In the genomic region with DNA sequence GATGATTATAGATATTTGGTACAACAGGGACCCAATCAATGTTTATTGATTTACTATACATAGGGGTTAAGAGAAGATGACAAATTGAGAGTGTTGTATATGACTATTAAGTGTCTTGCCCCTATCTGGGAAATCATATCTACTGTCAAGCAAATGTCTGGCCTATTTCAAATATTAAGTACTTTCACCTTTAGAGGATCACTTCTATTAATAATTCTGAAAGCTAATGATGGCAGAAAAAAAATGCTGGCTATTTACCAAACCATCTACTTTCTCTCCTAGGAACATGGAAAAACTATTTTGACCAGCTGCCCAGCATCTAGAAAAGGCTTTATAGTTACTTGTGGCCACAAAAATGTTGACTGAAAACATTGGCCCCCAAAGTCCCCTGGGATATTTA, we compare ENCODE assay signal across 26 cellular contexts.
A peak's percentile ranks its signal among the peaks of the same experiment; 100 is the strongest.
DNase-seq lines count a peak whose midpoint lies in the region; ATAC-seq and TF ChIP-seq lines count a peak whose summit lies in the region.
"Had no signal": no experiment of that assay in that cellular context is flagged by ENCODE, and none has a peak within 500 bp of the region (broad histone marks: within the 10 kb centered on the region; RNA-seq: fewer than 3 reads in every experiment).

No MANE protein-coding gene starts in this region.

- no peak for TF ChIP-seq EP300 in SK-N-SH (IDR thresholded peaks at IDR 0.05; ENCODE audit: borderline replicate concordance in 1 of 2, low read depth in 1 of 2, low read length in 1 of 2)

- POLR2A ChIA-PET in SK-N-SH (lab: Yijun Ruan, JAX), result no interaction called here

- CTCF ChIA-PET in SK-N-SH (lab: Yijun Ruan, JAX), result no interaction called here

- no peak overlapping the region for H2AFZ ChIP-seq in SK-N-SH (ENCODE audit: low read depth)

- H3K9me2 ChIP-seq in SK-N-SH, result no peaks in the 10 kb centered on the region

- H3K4me2 ChIP-seq in SK-N-SH, result no peak overlapping the region
- H3K4me2 ChIP-seq: A549; BLaER1; BLaER1 treated with 17β-estradiol and CSF1 and Interleukin-3, amounts not matched to agents 10 nM and 100 nM had no signal

- TF ChIP-seq CTCF in SK-N-SH (IDR thresholded peaks at IDR 0.05), result no peak

- H3K36me3 ChIP-seq in SK-N-SH (replicated peaks in 1 of 2; ENCODE audit: control insufficient read depth in 1 of 2, insufficient read depth in 2 of 2, low read length in 1 of 2), result no peaks in the 10 kb centered on the region
- H3K36me3 ChIP-seq: BE2C; BLaER1; BLaER1 treated with 17β-estradiol and CSF1 and Interleukin-3, amounts not matched to agents 10 nM and 100 nM had no signal

- peaks cover 0 to 3% of the 10 kb centered on the region in 2 experiments; a peak in 2 of 4 replicates for H3K4me1 ChIP-seq in SK-N-SH (ENCODE audit: control insufficient read depth in 1 of 2, insufficient read depth in 2 of 2, low read depth in 1 of 2, low read length in 1 of 2)
- H3K4me1 ChIP-seq: A549; BE2C; BLaER1; BLaER1 treated with 17β-estradiol and CSF1 and Interleukin-3, amounts not matched to agents 10 nM and 100 nM; Caco-2 had no signal

- H3K9me3 ChIP-seq in SK-N-SH, result no peaks in the 10 kb centered on the region
- H3K9me3 ChIP-seq: A549; BE2C; BLaER1; BLaER1 treated with 17β-estradiol and CSF1 and Interleukin-3, amounts not matched to agents 10 nM and 100 nM; Caco-2 had no signal

- no peak overlapping the region for H3K4me3 ChIP-seq in SK-N-SH (ENCODE audit: low read depth in 2 of 2, low read length in 1 of 2)
- H3K4me3 ChIP-seq: A549; BLaER1; BLaER1 treated with 17β-estradiol and CSF1 and Interleukin-3, amounts not matched to agents 10 nM and 100 nM had no signal

- H3K27ac ChIP-seq in SK-N-SH (ENCODE audit: low read depth in 2 of 2, low read length in 1 of 2), result no peak overlapping the region
- H3K27ac ChIP-seq: 22Rv1; A549; BLaER1; BLaER1 treated with 17β-estradiol and CSF1 and Interleukin-3, amounts not matched to agents 10 nM and 100 nM; C4-2B had no signal

- no peaks in the 10 kb centered on the region for H3K79me2 ChIP-seq in SK-N-SH (ENCODE audit: insufficient read depth)

- H3K9ac ChIP-seq in SK-N-SH, result no peak overlapping the region
- H3K9ac ChIP-seq: BLaER1; BLaER1 treated with 17β-estradiol and CSF1 and Interleukin-3, amounts not matched to agents 10 nM and 100 nM had no signal

- no peaks in the 10 kb centered on the region for H4K20me1 ChIP-seq in SK-N-SH (ENCODE audit: insufficient read depth)
- H4K20me1 ChIP-seq: BLaER1; BLaER1 treated with 17β-estradiol and CSF1 and Interleukin-3, amounts not matched to agents 10 nM and 100 nM had no signal

- H3K27me3 ChIP-seq in SK-N-SH (ENCODE audit: insufficient read depth), result no peaks in the 10 kb centered on the region; the same call in 1 of the 2 replicates
- H3K27me3 ChIP-seq: BE2C; BLaER1; BLaER1 treated with 17β-estradiol and CSF1 and Interleukin-3, amounts not matched to agents 10 nM and 100 nM had no signal

- ATAC-seq in SK-N-SH treated with all-trans-retinoic acid at 6 μM for 48 hours, result 0 out of 3 replicates have a peak, but pooled peaks have one; percentile 32
- ATAC-seq: A549; CD8-positive, alpha-beta T cell had no signal

- H3F3A ChIP-seq in SK-N-SH (replicated peaks; ENCODE audit: insufficient read depth), result no peaks in the 10 kb centered on the region

- TF ChIP-seq RAD21 in SK-N-SH (IDR thresholded peaks at IDR 0.05; ENCODE audit: low read length), result no peak

- no peak for DNase-seq in SK-N-SH
- DNase-seq: 8988T; ACHN; AML-193; BE2C; C1 segment of cervical spinal cord; Caco-2; Calu3; CD4-positive, alpha-beta memory T cell; CD4-positive, alpha-beta T cell; CD4-positive, CD25-positive, alpha-beta regulatory T cell; CD8-positive, alpha-beta memory T cell; CD8-positive, alpha-beta T cell; COR-L47; DMS 273 treated with DMSO at 0.1 percent for 48 hours; DMS53; DMS79; DMS79 treated with DMSO at 0.1 percent for 48 hours; DND-41; EL had no signal

TF ChIP-seq in SK-N-SH treated with all-trans-retinoic acid at 6 μM for 48 hours, 23 proteins besides CTCF, POLR2A, EP300 and RAD21:
- no peak for TF ChIP-seq TCF4 (CRISPR knock-in tag; IDR thresholded peaks at IDR 0.05; ENCODE audit: borderline replicate concordance)
- TF ChIP-seq ZNF70 (CRISPR knock-in tag; IDR thresholded peaks at IDR 0.05), result no peak
- TF ChIP-seq PPARA (CRISPR knock-in tag; IDR thresholded peaks at IDR 0.05; ENCODE audit: borderline replicate concordance), result no peak
- no peak for TF ChIP-seq CSDC2 (CRISPR knock-in tag; IDR thresholded peaks at IDR 0.05)
- peak; percentile 83 for TF ChIP-seq TOX (CRISPR knock-in tag; IDR thresholded peaks at IDR 0.05; ENCODE audit: borderline replicate concordance)
- TF ChIP-seq SNAI2 (CRISPR knock-in tag; IDR thresholded peaks at IDR 0.05), result no peak
- TF ChIP-seq ISL1 (CRISPR knock-in tag; IDR thresholded peaks at IDR 0.05), result peak; percentile 57

TF ChIP-seq in SK-N-SH, 30 proteins besides CTCF, POLR2A, EP300 and RAD21:
- no peak for TF ChIP-seq RFX5 (IDR thresholded peaks at IDR 0.05; ENCODE audit: low read length)
- no peak for TF ChIP-seq NFIC (IDR thresholded peaks at IDR 0.05; ENCODE audit: borderline replicate concordance)
- TF ChIP-seq MEF2A (IDR thresholded peaks at IDR 0.05; ENCODE audit: borderline replicate concordance, low read depth), result no peak
- TF ChIP-seq SIN3A (IDR thresholded peaks at IDR 0.05; ENCODE audit: borderline replicate concordance, low read depth, low read length), result no peak
- no peak for TF ChIP-seq SMC3 (IDR thresholded peaks at IDR 0.05; ENCODE audit: low read depth, low read length)
- TF ChIP-seq, protein P1, sequence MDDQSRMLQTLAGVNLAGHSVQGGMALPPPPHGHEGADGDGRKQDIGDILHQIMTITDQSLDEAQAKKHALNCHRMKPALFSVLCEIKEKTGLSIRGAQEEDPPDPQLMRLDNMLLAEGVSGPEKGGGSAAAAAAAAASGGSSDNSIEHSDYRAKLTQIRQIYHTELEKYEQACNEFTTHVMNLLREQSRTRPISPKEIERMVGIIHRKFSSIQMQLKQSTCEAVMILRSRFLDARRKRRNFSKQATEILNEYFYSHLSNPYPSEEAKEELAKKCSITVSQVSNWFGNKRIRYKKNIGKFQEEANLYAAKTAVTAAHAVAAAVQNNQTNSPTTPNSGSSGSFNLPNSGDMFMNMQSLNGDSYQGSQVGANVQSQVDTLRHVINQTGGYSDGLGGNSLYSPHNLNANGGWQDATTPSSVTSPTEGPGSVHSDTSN (IDR thresholded peaks at IDR 0.05), result no peak
- TF ChIP-seq MXI1 (IDR thresholded peaks at IDR 0.05; ENCODE audit: low read depth, low read length), result no peak
- no peak for TF ChIP-seq FOSL2 (IDR thresholded peaks at IDR 0.05; ENCODE audit: borderline replicate concordance, low read depth)
- TF ChIP-seq RCOR1 (IDR thresholded peaks at IDR 0.05; ENCODE audit: low read length), result no peak
- TF ChIP-seq, protein P2, sequence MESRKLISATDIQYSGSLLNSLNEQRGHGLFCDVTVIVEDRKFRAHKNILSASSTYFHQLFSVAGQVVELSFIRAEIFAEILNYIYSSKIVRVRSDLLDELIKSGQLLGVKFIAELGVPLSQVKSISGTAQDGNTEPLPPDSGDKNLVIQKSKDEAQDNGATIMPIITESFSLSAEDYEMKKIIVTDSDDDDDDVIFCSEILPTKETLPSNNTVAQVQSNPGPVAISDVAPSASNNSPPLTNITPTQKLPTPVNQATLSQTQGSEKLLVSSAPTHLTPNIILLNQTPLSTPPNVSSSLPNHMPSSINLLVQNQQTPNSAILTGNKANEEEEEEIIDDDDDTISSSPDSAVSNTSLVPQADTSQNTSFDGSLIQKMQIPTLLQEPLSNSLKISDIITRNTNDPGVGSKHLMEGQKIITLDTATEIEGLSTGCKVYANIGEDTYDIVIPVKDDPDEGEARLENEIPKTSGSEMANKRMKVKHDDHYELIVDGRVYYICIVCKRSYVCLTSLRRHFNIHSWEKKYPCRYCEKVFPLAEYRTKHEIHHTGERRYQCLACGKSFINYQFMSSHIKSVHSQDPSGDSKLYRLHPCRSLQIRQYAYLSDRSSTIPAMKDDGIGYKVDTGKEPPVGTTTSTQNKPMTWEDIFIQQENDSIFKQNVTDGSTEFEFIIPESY (IDR thresholded peaks at IDR 0.05; ENCODE audit: borderline replicate concordance, low read depth), result no peak
- TF ChIP-seq, protein P3, sequence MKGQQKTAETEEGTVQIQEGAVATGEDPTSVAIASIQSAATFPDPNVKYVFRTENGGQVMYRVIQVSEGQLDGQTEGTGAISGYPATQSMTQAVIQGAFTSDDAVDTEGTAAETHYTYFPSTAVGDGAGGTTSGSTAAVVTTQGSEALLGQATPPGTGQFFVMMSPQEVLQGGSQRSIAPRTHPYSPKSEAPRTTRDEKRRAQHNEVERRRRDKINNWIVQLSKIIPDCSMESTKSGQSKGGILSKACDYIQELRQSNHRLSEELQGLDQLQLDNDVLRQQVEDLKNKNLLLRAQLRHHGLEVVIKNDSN (IDR thresholded peaks at IDR 0.05; ENCODE audit: borderline replicate concordance, low read depth), result no peak
- no peak for TF ChIP-seq FOXJ3 (CRISPR knock-in tag; IDR thresholded peaks at IDR 0.05)
- no peak for TF ChIP-seq NRF1 (IDR thresholded peaks at IDR 0.05; ENCODE audit: low read depth, low read length)
- no peak for TF ChIP-seq POLR2AphosphoS5 (IDR thresholded peaks at IDR 0.05; ENCODE audit: low read depth, low read length)
